ENCODE assay signal across 17 cellular contexts in genomic region chr1:168751195-168751650, GRCh38. TPM values are rescaled to one million over a fixed set of nuclear protein-coding genes. Genes with fewer than 3 reads are reported as not detected.
DNase-seq lines count a peak whose midpoint lies in the region; ATAC-seq and FAIRE-seq lines count a peak whose summit lies in the region.
"Had no signal": no experiment of that assay in that cellular context is flagged by ENCODE, and none has a peak within 500 bp of the region (broad histone marks: within the 10 kb centered on the region; RNA-seq: fewer than 3 reads in every experiment).

No MANE protein-coding gene starts in this region.

- DNase-seq in HK-2 (ENCODE audit: unreplicated experiment) (peak; percentile 13), RCC 7860 (ENCODE audit: low spot score) (peak; percentile 74), left colon (no peak), retina (peak; percentile 62), D341Med (ENCODE audit: low spot score) (no peak), mucosa of gallbladder (ENCODE audit: low spot score) (no peak)
- no peak for DNase-seq in activated effector memory CD4-positive, alpha-beta T cell treated with anti-CD3 and anti-CD28 coated beads, Interleukin-2, amount 50 U/mL, for 16 hours
- DNase-seq: activated CD4-positive, alpha-beta T cell treated with anti-CD3 and anti-CD28 coated beads, Interleukin-2, amount 10 ng/mL, durations not matched to agents 24 days and 14 days; anterior cingulate cortex; BE2C; hypothalamus; NCI-H1105; NCI-H2171; NCI-H82; Peyer's patch had no signal

- ATAC-seq in left colon: peak; percentile 48

- peak; percentile 96 for FAIRE-seq in RCC 7860 (lab: Jason Lieb, UNC)
- FAIRE-seq: colon, TTC549 had no signal

- intact Hi-C loops in left colon (cut with DNase I, micrococcal nuclease): no loop called here

RNA-seq across cellular contexts. Expression of gene DPT, which starts 22.2 kb away (rescaled TPM):
- total RNA-seq in left colon (10 to 100 TPM; 11.1 to 30.9 TPM), mucosa of gallbladder (30.7 TPM)
- total RNA-seq: activated CD4-positive, alpha-beta T cell treated with anti-CD3 and anti-CD28 coated beads, Interleukin-2, amount 10 ng/mL, durations not matched to agents 24 days and 14 days had no signal

Comparison
In these comparisons a context has a peak if more than half of its experiments do, and no peak if none do; other contexts are left out.
1. DNase-seq: peak in HK-2 (single experiment), RCC 7860 (single experiment) and retina (single experiment); none in left colon (0 of 2), activated effector memory CD4-positive, alpha-beta T cell treated with anti-CD3 and anti-CD28 coated beads, Interleukin-2, amount 50 U/mL, for 16 hours (single experiment), D341Med (single experiment) and mucosa of gallbladder (single experiment).